ENCODE assay signal across 1 cellular context in the genomic region with DNA sequence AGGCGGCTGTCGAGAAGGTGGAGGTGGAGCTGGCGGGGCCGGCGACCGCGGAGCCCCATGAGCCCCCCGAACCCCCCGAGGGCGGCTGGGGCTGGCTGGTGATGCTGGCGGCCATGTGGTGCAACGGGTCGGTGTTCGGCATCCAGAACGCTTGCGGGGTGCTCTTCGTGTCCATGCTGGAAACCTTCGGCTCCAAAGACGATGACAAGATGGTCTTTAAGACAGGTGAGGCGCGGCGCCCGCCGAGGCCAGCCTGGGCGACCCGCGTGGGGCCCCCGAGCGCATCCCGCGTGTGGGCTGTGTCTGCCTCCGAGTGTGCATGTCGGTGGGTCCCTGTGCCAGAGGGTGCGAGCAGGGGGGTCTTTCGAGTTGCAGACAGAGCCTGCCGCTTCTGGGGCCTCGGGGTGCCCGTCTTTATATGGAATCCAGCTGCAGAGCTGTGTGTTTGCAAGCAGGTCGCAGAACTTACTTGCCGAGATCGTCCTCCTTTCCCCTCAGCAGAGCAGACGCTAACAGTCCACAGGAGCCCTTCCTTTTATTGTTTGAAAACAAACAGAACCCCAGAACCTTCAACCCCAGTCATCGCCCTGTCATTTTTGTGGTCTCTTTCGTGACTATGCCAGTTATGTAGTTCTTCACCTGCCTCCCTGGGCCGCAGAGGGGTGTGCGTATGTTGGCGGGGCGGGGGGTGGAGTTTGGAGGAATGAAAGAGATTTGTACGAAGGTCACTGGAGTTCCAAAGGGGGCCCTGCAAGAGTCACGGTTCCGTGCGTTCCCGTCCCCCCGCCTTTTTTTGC.
A peak's percentile ranks its signal among the peaks of the same experiment; 100 is the strongest.
TF ChIP-seq lines count a peak whose summit lies in the region.

No MANE protein-coding gene starts in this region.

TF ChIP-seq in HEK293, 187 proteins besides CTCF, POLR2A, EP300 and RAD21 (continued from another document and continues in another):
- TF ChIP-seq, protein P1, sequence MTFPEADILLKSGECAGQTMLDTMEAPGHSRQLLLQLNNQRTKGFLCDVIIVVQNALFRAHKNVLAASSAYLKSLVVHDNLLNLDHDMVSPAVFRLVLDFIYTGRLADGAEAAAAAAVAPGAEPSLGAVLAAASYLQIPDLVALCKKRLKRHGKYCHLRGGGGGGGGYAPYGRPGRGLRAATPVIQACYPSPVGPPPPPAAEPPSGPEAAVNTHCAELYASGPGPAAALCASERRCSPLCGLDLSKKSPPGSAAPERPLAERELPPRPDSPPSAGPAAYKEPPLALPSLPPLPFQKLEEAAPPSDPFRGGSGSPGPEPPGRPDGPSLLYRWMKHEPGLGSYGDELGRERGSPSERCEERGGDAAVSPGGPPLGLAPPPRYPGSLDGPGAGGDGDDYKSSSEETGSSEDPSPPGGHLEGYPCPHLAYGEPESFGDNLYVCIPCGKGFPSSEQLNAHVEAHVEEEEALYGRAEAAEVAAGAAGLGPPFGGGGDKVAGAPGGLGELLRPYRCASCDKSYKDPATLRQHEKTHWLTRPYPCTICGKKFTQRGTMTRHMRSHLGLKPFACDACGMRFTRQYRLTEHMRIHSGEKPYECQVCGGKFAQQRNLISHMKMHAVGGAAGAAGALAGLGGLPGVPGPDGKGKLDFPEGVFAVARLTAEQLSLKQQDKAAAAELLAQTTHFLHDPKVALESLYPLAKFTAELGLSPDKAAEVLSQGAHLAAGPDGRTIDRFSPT (tag by site-specific recombination; IDR thresholded peaks at IDR 0.05) = no peak
- TF ChIP-seq, protein P2, sequence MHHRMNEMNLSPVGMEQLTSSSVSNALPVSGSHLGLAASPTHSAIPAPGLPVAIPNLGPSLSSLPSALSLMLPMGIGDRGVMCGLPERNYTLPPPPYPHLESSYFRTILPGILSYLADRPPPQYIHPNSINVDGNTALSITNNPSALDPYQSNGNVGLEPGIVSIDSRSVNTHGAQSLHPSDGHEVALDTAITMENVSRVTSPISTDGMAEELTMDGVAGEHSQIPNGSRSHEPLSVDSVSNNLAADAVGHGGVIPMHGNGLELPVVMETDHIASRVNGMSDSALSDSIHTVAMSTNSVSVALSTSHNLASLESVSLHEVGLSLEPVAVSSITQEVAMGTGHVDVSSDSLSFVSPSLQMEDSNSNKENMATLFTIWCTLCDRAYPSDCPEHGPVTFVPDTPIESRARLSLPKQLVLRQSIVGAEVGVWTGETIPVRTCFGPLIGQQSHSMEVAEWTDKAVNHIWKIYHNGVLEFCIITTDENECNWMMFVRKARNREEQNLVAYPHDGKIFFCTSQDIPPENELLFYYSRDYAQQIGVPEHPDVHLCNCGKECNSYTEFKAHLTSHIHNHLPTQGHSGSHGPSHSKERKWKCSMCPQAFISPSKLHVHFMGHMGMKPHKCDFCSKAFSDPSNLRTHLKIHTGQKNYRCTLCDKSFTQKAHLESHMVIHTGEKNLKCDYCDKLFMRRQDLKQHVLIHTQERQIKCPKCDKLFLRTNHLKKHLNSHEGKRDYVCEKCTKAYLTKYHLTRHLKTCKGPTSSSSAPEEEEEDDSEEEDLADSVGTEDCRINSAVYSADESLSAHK (tag by site-specific recombination; IDR thresholded peaks at IDR 0.05) = no peak
- TF ChIP-seq, protein P3, sequence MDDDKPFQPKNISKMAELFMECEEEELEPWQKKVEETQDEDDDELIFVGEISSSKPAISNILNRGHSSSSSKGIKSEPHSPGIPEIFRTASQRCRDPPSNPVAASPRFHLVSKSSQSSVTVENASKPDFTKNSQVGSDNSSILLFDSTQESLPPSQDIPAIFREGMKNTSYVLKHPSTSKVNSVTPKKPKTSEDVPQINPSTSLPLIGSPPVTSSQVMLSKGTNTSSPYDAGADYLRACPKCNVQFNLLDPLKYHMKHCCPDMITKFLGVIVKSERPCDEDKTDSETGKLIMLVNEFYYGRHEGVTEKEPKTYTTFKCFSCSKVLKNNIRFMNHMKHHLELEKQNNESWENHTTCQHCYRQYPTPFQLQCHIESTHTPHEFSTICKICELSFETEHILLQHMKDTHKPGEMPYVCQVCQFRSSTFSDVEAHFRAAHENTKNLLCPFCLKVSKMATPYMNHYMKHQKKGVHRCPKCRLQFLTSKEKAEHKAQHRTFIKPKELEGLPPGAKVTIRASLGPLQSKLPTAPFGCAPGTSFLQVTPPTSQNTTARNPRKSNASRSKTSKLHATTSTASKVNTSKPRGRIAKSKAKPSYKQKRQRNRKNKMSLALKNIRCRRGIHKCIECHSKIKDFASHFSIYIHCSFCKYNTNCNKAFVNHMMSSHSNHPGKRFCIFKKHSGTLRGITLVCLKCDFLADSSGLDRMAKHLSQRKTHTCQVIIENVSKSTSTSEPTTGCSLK (tag by site-specific recombination; IDR thresholded peaks at IDR 0.05) = no peak
- TF ChIP-seq, protein P4, sequence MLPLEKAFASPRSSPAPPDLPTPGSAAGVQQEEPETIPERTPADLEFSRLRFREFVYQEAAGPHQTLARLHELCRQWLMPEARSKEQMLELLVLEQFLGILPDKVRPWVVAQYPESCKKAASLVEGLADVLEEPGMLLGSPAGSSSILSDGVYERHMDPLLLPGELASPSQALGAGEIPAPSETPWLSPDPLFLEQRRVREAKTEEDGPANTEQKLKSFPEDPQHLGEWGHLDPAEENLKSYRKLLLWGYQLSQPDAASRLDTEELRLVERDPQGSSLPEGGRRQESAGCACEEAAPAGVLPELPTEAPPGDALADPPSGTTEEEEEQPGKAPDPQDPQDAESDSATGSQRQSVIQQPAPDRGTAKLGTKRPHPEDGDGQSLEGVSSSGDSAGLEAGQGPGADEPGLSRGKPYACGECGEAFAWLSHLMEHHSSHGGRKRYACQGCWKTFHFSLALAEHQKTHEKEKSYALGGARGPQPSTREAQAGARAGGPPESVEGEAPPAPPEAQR (tag by site-specific recombination; IDR thresholded peaks at IDR 0.05) = no peak
- TF ChIP-seq ZBTB1 (tag by site-specific recombination; IDR thresholded peaks at IDR 0.05) = no peak
- TF ChIP-seq ZNF670 (tag by site-specific recombination; IDR thresholded peaks at IDR 0.05; ENCODE audit: low read depth) = no peak
- TF ChIP-seq PRDM1 (tag by site-specific recombination; IDR thresholded peaks at IDR 0.05) = no peak
- TF ChIP-seq, protein P5, sequence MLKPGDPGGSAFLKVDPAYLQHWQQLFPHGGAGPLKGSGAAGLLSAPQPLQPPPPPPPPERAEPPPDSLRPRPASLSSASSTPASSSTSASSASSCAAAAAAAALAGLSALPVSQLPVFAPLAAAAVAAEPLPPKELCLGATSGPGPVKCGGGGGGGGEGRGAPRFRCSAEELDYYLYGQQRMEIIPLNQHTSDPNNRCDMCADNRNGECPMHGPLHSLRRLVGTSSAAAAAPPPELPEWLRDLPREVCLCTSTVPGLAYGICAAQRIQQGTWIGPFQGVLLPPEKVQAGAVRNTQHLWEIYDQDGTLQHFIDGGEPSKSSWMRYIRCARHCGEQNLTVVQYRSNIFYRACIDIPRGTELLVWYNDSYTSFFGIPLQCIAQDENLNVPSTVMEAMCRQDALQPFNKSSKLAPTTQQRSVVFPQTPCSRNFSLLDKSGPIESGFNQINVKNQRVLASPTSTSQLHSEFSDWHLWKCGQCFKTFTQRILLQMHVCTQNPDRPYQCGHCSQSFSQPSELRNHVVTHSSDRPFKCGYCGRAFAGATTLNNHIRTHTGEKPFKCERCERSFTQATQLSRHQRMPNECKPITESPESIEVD (tag by site-specific recombination; IDR thresholded peaks at IDR 0.05) = no peak
- TF ChIP-seq, protein P6, sequence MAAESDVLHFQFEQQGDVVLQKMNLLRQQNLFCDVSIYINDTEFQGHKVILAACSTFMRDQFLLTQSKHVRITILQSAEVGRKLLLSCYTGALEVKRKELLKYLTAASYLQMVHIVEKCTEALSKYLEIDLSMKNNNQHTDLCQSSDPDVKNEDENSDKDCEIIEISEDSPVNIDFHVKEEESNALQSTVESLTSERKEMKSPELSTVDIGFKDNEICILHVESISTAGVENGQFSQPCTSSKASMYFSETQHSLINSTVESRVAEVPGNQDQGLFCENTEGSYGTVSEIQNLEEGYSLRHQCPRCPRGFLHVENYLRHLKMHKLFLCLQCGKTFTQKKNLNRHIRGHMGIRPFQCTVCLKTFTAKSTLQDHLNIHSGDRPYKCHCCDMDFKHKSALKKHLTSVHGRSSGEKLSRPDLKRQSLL (tag by site-specific recombination; IDR thresholded peaks at IDR 0.05) = no peak
- TF ChIP-seq ZNF23 (tag by site-specific recombination; IDR thresholded peaks at IDR 0.05; ENCODE audit: borderline replicate concordance) = no peak
- no peak for TF ChIP-seq ZBTB7A (tag by site-specific recombination; IDR thresholded peaks at IDR 0.05; ENCODE audit: low read depth)
- TF ChIP-seq ZFHX2 (tag by site-specific recombination; conservative IDR thresholded peaks at IDR 0.05) = no peak
- TF ChIP-seq KLF16 (tag by site-specific recombination; IDR thresholded peaks at IDR 0.05) = peak; percentile 18; the same call in 1 of the 2 replicates
- TF ChIP-seq, protein P7, sequence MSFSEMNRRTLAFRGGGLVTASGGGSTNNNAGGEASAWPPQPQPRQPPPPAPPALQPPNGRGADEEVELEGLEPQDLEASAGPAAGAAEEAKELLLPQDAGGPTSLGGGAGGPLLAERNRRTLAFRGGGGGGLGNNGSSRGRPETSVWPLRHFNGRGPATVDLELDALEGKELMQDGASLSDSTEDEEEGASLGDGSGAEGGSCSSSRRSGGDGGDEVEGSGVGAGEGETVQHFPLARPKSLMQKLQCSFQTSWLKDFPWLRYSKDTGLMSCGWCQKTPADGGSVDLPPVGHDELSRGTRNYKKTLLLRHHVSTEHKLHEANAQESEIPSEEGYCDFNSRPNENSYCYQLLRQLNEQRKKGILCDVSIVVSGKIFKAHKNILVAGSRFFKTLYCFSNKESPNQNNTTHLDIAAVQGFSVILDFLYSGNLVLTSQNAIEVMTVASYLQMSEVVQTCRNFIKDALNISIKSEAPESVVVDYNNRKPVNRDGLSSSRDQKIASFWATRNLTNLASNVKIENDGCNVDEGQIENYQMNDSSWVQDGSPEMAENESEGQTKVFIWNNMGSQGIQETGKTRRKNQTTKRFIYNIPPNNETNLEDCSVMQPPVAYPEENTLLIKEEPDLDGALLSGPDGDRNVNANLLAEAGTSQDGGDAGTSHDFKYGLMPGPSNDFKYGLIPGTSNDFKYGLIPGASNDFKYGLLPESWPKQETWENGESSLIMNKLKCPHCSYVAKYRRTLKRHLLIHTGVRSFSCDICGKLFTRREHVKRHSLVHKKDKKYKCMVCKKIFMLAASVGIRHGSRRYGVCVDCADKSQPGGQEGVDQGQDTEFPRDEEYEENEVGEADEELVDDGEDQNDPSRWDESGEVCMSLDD (tag by site-specific recombination; IDR thresholded peaks at IDR 0.05) = peak; percentile 58
- no peak for TF ChIP-seq ZNF423 (tag by site-specific recombination; IDR thresholded peaks at IDR 0.05)
- no peak for TF ChIP-seq ZFP37 (tag by site-specific recombination; IDR thresholded peaks at IDR 0.05)
- TF ChIP-seq ZNF621 (tag by site-specific recombination; IDR thresholded peaks at IDR 0.05) = no peak
- TF ChIP-seq ZNF654 (tag by site-specific recombination; IDR thresholded peaks at IDR 0.05; ENCODE audit: low read depth) = no peak
- peak; percentile 76; the same call in 1 of the 2 replicates for TF ChIP-seq ZNF600 (tag by site-specific recombination; IDR thresholded peaks at IDR 0.05)
- TF ChIP-seq ZNF37A (tag by site-specific recombination; IDR thresholded peaks at IDR 0.05) = no peak
- peak; percentile 78 for TF ChIP-seq ZNF335 (tag by site-specific recombination; conservative IDR thresholded peaks at IDR 0.05)
- 0 out of 2 replicates have a peak, but pooled peaks have one; percentile 40 for TF ChIP-seq ZBTB17 (tag by site-specific recombination; IDR thresholded peaks at IDR 0.05)
- no peak for TF ChIP-seq BCL11A (tag by site-specific recombination; IDR thresholded peaks at IDR 0.05; ENCODE audit: low read depth)
- TF ChIP-seq, protein P8, sequence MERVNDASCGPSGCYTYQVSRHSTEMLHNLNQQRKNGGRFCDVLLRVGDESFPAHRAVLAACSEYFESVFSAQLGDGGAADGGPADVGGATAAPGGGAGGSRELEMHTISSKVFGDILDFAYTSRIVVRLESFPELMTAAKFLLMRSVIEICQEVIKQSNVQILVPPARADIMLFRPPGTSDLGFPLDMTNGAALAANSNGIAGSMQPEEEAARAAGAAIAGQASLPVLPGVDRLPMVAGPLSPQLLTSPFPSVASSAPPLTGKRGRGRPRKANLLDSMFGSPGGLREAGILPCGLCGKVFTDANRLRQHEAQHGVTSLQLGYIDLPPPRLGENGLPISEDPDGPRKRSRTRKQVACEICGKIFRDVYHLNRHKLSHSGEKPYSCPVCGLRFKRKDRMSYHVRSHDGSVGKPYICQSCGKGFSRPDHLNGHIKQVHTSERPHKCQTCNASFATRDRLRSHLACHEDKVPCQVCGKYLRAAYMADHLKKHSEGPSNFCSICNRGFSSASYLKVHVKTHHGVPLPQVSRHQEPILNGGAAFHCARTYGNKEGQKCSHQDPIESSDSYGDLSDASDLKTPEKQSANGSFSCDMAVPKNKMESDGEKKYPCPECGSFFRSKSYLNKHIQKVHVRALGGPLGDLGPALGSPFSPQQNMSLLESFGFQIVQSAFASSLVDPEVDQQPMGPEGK (tag by site-specific recombination; IDR thresholded peaks at IDR 0.05) = peak; percentile 25
- TF ChIP-seq, protein P9, sequence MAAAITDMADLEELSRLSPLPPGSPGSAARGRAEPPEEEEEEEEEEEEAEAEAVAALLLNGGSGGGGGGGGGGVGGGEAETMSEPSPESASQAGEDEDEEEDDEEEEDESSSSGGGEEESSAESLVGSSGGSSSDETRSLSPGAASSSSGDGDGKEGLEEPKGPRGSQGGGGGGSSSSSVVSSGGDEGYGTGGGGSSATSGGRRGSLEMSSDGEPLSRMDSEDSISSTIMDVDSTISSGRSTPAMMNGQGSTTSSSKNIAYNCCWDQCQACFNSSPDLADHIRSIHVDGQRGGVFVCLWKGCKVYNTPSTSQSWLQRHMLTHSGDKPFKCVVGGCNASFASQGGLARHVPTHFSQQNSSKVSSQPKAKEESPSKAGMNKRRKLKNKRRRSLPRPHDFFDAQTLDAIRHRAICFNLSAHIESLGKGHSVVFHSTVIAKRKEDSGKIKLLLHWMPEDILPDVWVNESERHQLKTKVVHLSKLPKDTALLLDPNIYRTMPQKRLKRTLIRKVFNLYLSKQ (tag by site-specific recombination; IDR thresholded peaks at IDR 0.05; ENCODE audit: borderline replicate concordance) = no peak
- no peak for TF ChIP-seq ZBTB48 (tag by site-specific recombination; IDR thresholded peaks at IDR 0.05)
- TF ChIP-seq, protein P10, sequence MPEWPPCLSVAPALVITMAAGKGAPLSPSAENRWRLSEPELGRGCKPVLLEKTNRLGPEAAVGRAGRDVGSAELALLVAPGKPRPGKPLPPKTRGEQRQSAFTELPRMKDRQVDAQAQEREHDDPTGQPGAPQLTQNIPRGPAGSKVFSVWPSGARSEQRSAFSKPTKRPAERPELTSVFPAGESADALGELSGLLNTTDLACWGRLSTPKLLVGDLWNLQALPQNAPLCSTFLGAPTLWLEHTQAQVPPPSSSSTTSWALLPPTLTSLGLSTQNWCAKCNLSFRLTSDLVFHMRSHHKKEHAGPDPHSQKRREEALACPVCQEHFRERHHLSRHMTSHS (tag by site-specific recombination; IDR thresholded peaks at IDR 0.05) = no peak
